ENCODE assay signal across 1 cellular context in genomic region chr4:152351080-152351479, GRCh38.
TF ChIP-seq lines count a peak whose summit lies in the region.

No MANE protein-coding gene starts in this region.

TF ChIP-seq in GM12878, 131 proteins besides CTCF, POLR2A, EP300 and RAD21:
- no peak for TF ChIP-seq CREM (IDR thresholded peaks at IDR 0.05; ENCODE audit: low read depth)
- TF ChIP-seq PRDM15 (CRISPR knock-in tag; IDR thresholded peaks at IDR 0.05), result no peak
- TF ChIP-seq NKRF (conservative IDR thresholded peaks at IDR 0.05), result no peak
- TF ChIP-seq POLR2AphosphoS5 (IDR thresholded peaks at IDR 0.05; ENCODE audit: low read length), result no peak
- no peak for TF ChIP-seq HDAC2 (IDR thresholded peaks at IDR 0.05)
- no peak for TF ChIP-seq NRF1 (conservative IDR thresholded peaks at IDR 0.05; ENCODE audit: low read depth, low read length)
- TF ChIP-seq SMARCA5 (IDR thresholded peaks at IDR 0.05), result no peak
- no peak for TF ChIP-seq RB1 (IDR thresholded peaks at IDR 0.05; ENCODE audit: borderline replicate concordance)
- no peak for TF ChIP-seq BACH1 (IDR thresholded peaks at IDR 0.05; ENCODE audit: borderline replicate concordance)
- TF ChIP-seq ZBTB40 (IDR thresholded peaks at IDR 0.05; ENCODE audit: borderline replicate concordance), result no peak
- no peak for TF ChIP-seq MEF2B (IDR thresholded peaks at IDR 0.05; ENCODE audit: partially characterized antibody, poor library complexity, severe bottlenecking)
- no peak for TF ChIP-seq ZNF622 (IDR thresholded peaks at IDR 0.05)
- no peak for TF ChIP-seq DPF2 (IDR thresholded peaks at IDR 0.05)
- TF ChIP-seq WRNIP1 (IDR thresholded peaks at IDR 0.05; ENCODE audit: borderline replicate concordance, low read depth, low read length), result no peak
- TF ChIP-seq ASH2L (IDR thresholded peaks at IDR 0.05; ENCODE audit: borderline replicate concordance, low read depth), result no peak
- no peak for TF ChIP-seq CUX1 (IDR thresholded peaks at IDR 0.05; ENCODE audit: insufficient replicate concordance, low read depth, low read length)
- TF ChIP-seq NR2C2 (IDR thresholded peaks at IDR 0.05; ENCODE audit: borderline replicate concordance, control insufficient read depth, insufficient read length, low read depth), result no peak
